Comparison of ENCODE assay signal across 37 cellular contexts in the genomic region with DNA sequence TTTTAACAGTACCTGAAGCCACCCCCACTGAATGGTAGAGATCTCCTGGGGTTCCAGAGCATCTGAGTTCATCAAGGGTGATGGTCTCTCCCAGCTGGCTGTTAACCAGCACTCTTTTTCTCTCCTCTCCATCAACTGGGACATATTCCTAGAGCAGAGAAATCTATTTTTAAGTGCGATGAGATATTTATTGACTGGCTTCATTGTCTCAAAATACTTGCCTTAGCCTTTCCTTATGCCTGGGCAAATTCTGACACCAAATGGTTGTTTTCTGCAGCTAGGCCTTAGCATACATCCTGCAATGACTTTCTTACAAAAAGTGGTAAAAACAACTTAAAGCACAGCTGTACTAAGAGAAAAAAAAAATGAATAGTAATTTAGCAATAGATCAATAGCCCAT. TPM values are rescaled to one million over a fixed set of nuclear protein-coding genes. Genes with fewer than 3 reads are reported as not detected.
"Had no signal": no experiment of that assay in that cellular context is flagged by ENCODE, and none has a peak within 500 bp of the region (broad histone marks: within the 10 kb centered on the region; RNA-seq: fewer than 3 reads in every experiment).

No MANE protein-coding gene starts in this region.

- H3K9me3 ChIP-seq: adrenal gland, ascending aorta, body of pancreas, breast epithelium had no signal

- H3K27ac ChIP-seq: adrenal gland, ascending aorta, body of pancreas, brain microvascular endothelial cell, breast epithelium, cardiac muscle cell had no signal

- H3K4me1 ChIP-seq: ascending aorta, breast epithelium had no signal

- FAIRE-seq: astrocyte, bronchial epithelial cell had no signal

- H3K36me3 ChIP-seq: adrenal gland, ascending aorta, brain microvascular endothelial cell, breast epithelium, cardiac muscle cell had no signal

- DNase-seq: activated effector memory CD4-positive, alpha-beta T cell treated with anti-CD3 and anti-CD28 coated beads, Interleukin-2, amount 50 U/mL, for 16 hours; activated effector memory CD4-positive, alpha-beta T cell treated with Interleukin-2 at 50 U/mL for 16 hours; activated gamma-delta T cell; activated gamma-delta T cell treated with Interleukin-2 at 50 U/mL for 16 hours; activated naive CD4-positive, alpha-beta T cell; activated naive CD4-positive, alpha-beta T cell treated with anti-CD3 and anti-CD28 coated beads for 36 hours; activated naive CD4-positive, alpha-beta T cell treated with anti-CD3 and anti-CD28 coated beads, Interleukin-2, amount 10 ng/mL, durations not matched to agents 7 days and 5 days; activated naive CD4-positive, alpha-beta T cell treated with anti-CD3 and anti-CD28 coated beads, Interleukin-2, amount 50 U/mL, for 16 hours; activated naive CD4-positive, alpha-beta T cell treated with Interleukin-2 at 50 U/mL for 16 hours; activated naive CD8-positive, alpha-beta T cell treated with anti-CD3 and anti-CD28 coated beads for 36 hours; activated naive CD8-positive, alpha-beta T cell treated with anti-CD3 and anti-CD28 coated beads, Interleukin-2, amount 10 ng/mL, durations not matched to agents 7 days and 5 days; activated naive CD8-positive, alpha-beta T cell treated with anti-CD3 and anti-CD28 coated beads, Interleukin-2, amount 50 U/mL, for 24 hours; activated T-cell treated with anti-CD3 and anti-CD28 coated beads for 4 hours; activated T-cell treated with anti-CD3 and anti-CD28 coated beads, Interleukin-2, amount 50 U/mL, for 1 hour; activated T-cell treated with anti-CD3 and anti-CD28 coated beads, Interleukin-2, amount 50 U/mL, for 24 hours; activated T-cell treated with anti-CD3 and anti-CD28 coated beads, Interleukin-2, amount 50 U/mL, for 4 hours; activated T-cell treated with anti-CD3 and anti-CD28 coated beads, Interleukin-2, amount 50 U/mL, for 48 hours; activated T-cell treated with anti-CD3 and anti-CD28 coated beads, Interleukin-2, amount 50 U/mL, for 72 hours; adrenal gland; amniotic stem cell; amygdala; anterior cingulate cortex; aorta; body of pancreas; brain microvascular endothelial cell; caudate nucleus; central memory CD4-positive, alpha-beta T cell; cerebellar nuclear complex had no signal

- H3K27me3 ChIP-seq: adrenal gland, ascending aorta, body of pancreas, brain microvascular endothelial cell, breast epithelium, cardiac muscle cell had no signal

- H3K4me3 ChIP-seq: adrenal gland, ascending aorta, body of pancreas, breast epithelium, cardiac muscle cell had no signal

- ATAC-seq: activated naive CD4-positive, alpha-beta T cell treated with anti-CD3 and anti-CD28 coated beads, Interleukin-2, amount 50 U/mL, for 72 hours; activated naive CD8-positive, alpha-beta T cell treated with anti-CD3 and anti-CD28 coated beads, Interleukin-2, amount 50 U/mL, for 24 hours; activated T-cell treated with anti-CD3 and anti-CD28 coated beads, Interleukin-2, amount 50 U/mL, for 4 hours; activated T-cell treated with anti-CD3 and anti-CD28 coated beads, Interleukin-2, amount 50 U/mL, for 72 hours; activated T-helper 17 cell treated with anti-CD3 and anti-CD28 coated beads, Interleukin-2, amount 50 U/mL, for 72 hours; body of pancreas had no signal

RNA-seq across cellular contexts. Expression of gene NOSTRIN, which starts 19.6 kb away (rescaled TPM):
- total RNA-seq: activated naive CD4-positive, alpha-beta T cell treated with anti-CD3 and anti-CD28 coated beads for 36 hours; activated naive CD4-positive, alpha-beta T cell treated with anti-CD3 and anti-CD28 coated beads, Interleukin-2, amount 50 U/mL, for 72 hours; activated naive CD8-positive, alpha-beta T cell treated with anti-CD3 and anti-CD28 coated beads for 36 hours; activated naive CD8-positive, alpha-beta T cell treated with anti-CD3 and anti-CD28 coated beads, Interleukin-2, amount 10 ng/mL, durations not matched to agents 7 days and 5 days; activated T-cell treated with anti-CD3 and anti-CD28 coated beads, Interleukin-2, amount 50 U/mL, for 72 hours; activated T-helper 1 cell treated with anti-CD3 and anti-CD28 coated beads, Interleukin-12 subunit alpha, Interleukin-12 subunit beta, Interleukin-2, Interleukin-4 antibody, amounts not matched to agents 30 ng/mL and 10 ng/mL and 1 ng/mL, durations not matched to agents 14 hours and 24 hours and 36 hours; activated T-helper 2 cell treated with anti-CD3 and anti-CD28 coated beads, Interferon-gamma antibody, Interleukin-2, Interleukin-4, amounts not matched to agents 10 μg/mL and 5 μg/mL and 100 μg/mL, durations not matched to agents 14 hours and 24 hours and 36 hours; astrocyte had no signal
